In the genomic region with DNA sequence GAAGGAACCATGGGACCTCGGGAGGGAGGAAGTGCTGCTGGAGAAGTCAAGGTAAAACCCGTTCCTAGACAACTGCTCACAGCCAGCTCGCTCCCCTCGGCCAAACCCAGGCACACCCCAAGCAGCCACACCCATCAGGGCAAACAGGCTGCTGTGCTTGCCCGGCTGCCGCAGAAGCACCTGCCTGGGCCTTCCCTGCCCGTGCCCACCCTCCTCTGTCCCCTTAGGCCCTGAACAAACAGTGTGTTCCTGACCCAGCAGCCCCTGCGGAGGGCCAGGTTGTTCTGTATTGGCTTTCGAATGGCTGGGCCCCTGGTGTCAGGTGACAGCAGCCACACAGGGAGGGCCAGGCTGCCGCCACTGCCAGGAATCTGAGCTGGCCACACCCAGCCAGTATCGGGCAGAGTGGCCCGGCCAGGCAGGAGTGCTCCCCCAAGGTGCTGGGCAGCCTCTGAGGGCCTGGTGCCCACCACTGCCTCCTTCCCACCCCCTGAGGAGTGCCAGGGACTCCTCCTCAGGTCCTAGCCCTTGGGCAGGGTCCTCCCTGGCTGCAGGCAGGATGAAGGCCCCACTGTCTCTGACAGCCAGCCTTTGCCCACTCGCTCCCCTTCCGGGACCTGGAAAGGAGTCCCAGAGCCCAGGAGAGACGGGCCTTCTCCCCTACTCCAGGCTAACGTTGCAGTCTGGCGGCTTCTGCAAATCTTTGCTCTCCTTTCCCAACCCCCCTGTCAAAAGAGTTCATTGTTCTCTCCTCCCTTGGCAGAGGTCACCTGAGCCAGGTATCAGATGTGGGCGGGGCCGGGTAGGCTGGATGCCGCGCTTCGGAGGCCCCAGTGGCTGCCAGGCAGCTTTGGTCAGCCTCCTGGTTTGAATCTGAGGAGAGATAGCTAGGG, we compare ENCODE assay signal across 10 cellular contexts. TPM values are rescaled to one million over a fixed set of nuclear protein-coding genes. Genes with fewer than 3 reads are reported as not detected.
DNase-seq lines count a peak whose midpoint lies in the region; ATAC-seq, FAIRE-seq and TF ChIP-seq lines count a peak whose summit lies in the region.
"Had no signal": no experiment of that assay in that cellular context is flagged by ENCODE, and none has a peak within 500 bp of the region (broad histone marks: within the 10 kb centered on the region; RNA-seq: fewer than 3 reads in every experiment).

No MANE protein-coding gene starts in this region.

- no peaks in the 10 kb centered on the region for H3K36me3 Mint-ChIP-seq in activated CD8-positive, alpha-beta memory T cell treated with anti-CD3 and anti-CD28 coated beads, Interleukin-2, amount 10 ng/mL, durations not matched to agents 7 days and 5 days

- no peaks in the 10 kb centered on the region for H3K27me3 Mint-ChIP-seq in activated CD8-positive, alpha-beta memory T cell treated with anti-CD3 and anti-CD28 coated beads, Interleukin-2, amount 10 ng/mL, durations not matched to agents 7 days and 5 days
- H3K27me3 Mint-ChIP-seq: activated CD4-positive, alpha-beta T cell treated with anti-CD3 and anti-CD28 coated beads, Interleukin-2, amount 10 ng/mL, durations not matched to agents 7 days and 5 days had no signal

- H3K9me3 Mint-ChIP-seq in activated CD8-positive, alpha-beta memory T cell treated with anti-CD3 and anti-CD28 coated beads, Interleukin-2, amount 10 ng/mL, durations not matched to agents 7 days and 5 days (ENCODE audit: low read depth): no peaks in the 10 kb centered on the region
- H3K9me3 Mint-ChIP-seq: activated CD4-positive, alpha-beta T cell treated with anti-CD3 and anti-CD28 coated beads, Interleukin-2, amount 10 ng/mL, durations not matched to agents 7 days and 5 days had no signal

- FAIRE-seq in HTR-8/SVneo (lab: Jason Lieb, UNC): peak; percentile 78
- no peak for FAIRE-seq in GM12892 (lab: Jason Lieb, UNC)

- no peak for TF ChIP-seq POLR2A in GM12892 (IDR thresholded peaks at IDR 0.05; ENCODE audit: low read depth, low read length)

- no peak overlapping the region for H3K27ac Mint-ChIP-seq in activated CD8-positive, alpha-beta memory T cell treated with anti-CD3 and anti-CD28 coated beads, Interleukin-2, amount 10 ng/mL, durations not matched to agents 7 days and 5 days
- H3K27ac Mint-ChIP-seq: activated CD4-positive, alpha-beta T cell treated with anti-CD3 and anti-CD28 coated beads, Interleukin-2, amount 10 ng/mL, durations not matched to agents 7 days and 5 days had no signal

- no peak overlapping the region for H3K4me3 Mint-ChIP-seq in activated CD8-positive, alpha-beta memory T cell treated with anti-CD3 and anti-CD28 coated beads, Interleukin-2, amount 10 ng/mL, durations not matched to agents 7 days and 5 days
- H3K4me3 Mint-ChIP-seq: activated CD4-positive, alpha-beta T cell treated with anti-CD3 and anti-CD28 coated beads, Interleukin-2, amount 10 ng/mL, durations not matched to agents 7 days and 5 days had no signal

- CTCF ChIA-PET in activated CD8-positive, alpha-beta memory T cell treated with anti-CD3 and anti-CD28 coated beads, Interleukin-2, amount 10 ng/mL, durations not matched to agents 7 days and 5 days (lab: Charles Lee): no interaction called here

- ATAC-seq in left cardiac atrium: peak; percentile 65 to 69
- ATAC-seq in HG02642 (IDR thresholded peaks at IDR 0.05; ENCODE audit: poor library complexity, unreplicated experiment): no peak
- ATAC-seq in activated CD8-positive, alpha-beta memory T cell treated with anti-CD3 and anti-CD28 coated beads, Interleukin-2, amount 10 ng/mL, durations not matched to agents 7 days and 5 days: no peak

- H3K4me1 Mint-ChIP-seq in activated CD8-positive, alpha-beta memory T cell treated with anti-CD3 and anti-CD28 coated beads, Interleukin-2, amount 10 ng/mL, durations not matched to agents 7 days and 5 days: peaks cover 4% of the 10 kb centered on the region

- intact Hi-C loops in left cardiac atrium (cut with DNase I): no loop called here

- no peak for DNase-seq in HTR-8/SVneo (ENCODE audit: insufficient read length, low spot score)
- DNase-seq in NCI-H526 (lab: John Stamatoyannopoulos, UW): peak; percentile 96 to 97
- no peak for DNase-seq in left cardiac atrium
- DNase-seq in renal cortical epithelial cell (ENCODE audit: low read depth): peak; percentile 41
- no peak for DNase-seq in NCI-H1930 (lab: John Stamatoyannopoulos, UW)
- DNase-seq in activated CD8-positive, alpha-beta memory T cell treated with anti-CD3 and anti-CD28 coated beads, Interleukin-2, amount 10 ng/mL, durations not matched to agents 7 days and 5 days: no peak
- no peak for DNase-seq in GM12892 (ENCODE audit: insufficient read length)
- DNase-seq: activated CD4-positive, alpha-beta T cell treated with anti-CD3 and anti-CD28 coated beads, Interleukin-2, amount 10 ng/mL, durations not matched to agents 7 days and 5 days; stimulated activated CD4-positive, alpha-beta T cell treated with anti-CD3 and anti-CD28 coated beads, Interleukin-1b, Interleukin-23, amount 100 ng/mL, for 48 hours had no signal

RNA-seq across cellular contexts. Expression of gene LLGL2, which starts 24.0 kb away (rescaled TPM):
- total RNA-seq in left cardiac atrium (1 to 10 TPM; 6.8 to 8.7 TPM), renal cortical epithelial cell (52.5 and 68.9 TPM in 2 replicates)
- total RNA-seq in activated CD8-positive, alpha-beta memory T cell treated with anti-CD3 and anti-CD28 coated beads, Interleukin-2, amount 10 ng/mL, durations not matched to agents 7 days and 5 days: 10 to 100 TPM; 15.7 to 30.5 TPM
- 1.9 TPM for polyA plus RNA-seq in GM12892 (2012; ENCODE audit: missing spikeins)

RNA-seq across cellular contexts. Expression of gene TSEN54, which starts 33.2 kb away (rescaled TPM):
- total RNA-seq in left cardiac atrium (1 to 10 TPM; 9.0 to 9.5 TPM), renal cortical epithelial cell (11.1 and 14.5 TPM in 2 replicates)
- total RNA-seq in activated CD8-positive, alpha-beta memory T cell treated with anti-CD3 and anti-CD28 coated beads, Interleukin-2, amount 10 ng/mL, durations not matched to agents 7 days and 5 days: 10 to 100 TPM; 92.0 to 97.7 TPM
- polyA plus RNA-seq in GM12892 (2012; ENCODE audit: missing spikeins): 24.2 TPM

RNA-seq across cellular contexts. Expression of gene CASKIN2, which starts 34.2 kb away (rescaled TPM):
- 10 to 100 TPM; 37.7 to 60.2 TPM for total RNA-seq in left cardiac atrium
- 4.3 and 26.2 TPM in 2 replicates for total RNA-seq in renal cortical epithelial cell
- total RNA-seq in activated CD8-positive, alpha-beta memory T cell treated with anti-CD3 and anti-CD28 coated beads, Interleukin-2, amount 10 ng/mL, durations not matched to agents 7 days and 5 days: 1 to 10 TPM; 2.3 to 4.5 TPM
- 0.23 TPM for polyA plus RNA-seq in GM12892 (2012; ENCODE audit: missing spikeins)

RNA-seq across cellular contexts. Expression of gene MYO15B, which starts 38.1 kb away (rescaled TPM):
- total RNA-seq in left cardiac atrium (10 to 100 TPM; 61.5 to 88.4 TPM), renal cortical epithelial cell (1.0 and 3.8 TPM in 2 replicates)
- total RNA-seq in activated CD8-positive, alpha-beta memory T cell treated with anti-CD3 and anti-CD28 coated beads, Interleukin-2, amount 10 ng/mL, durations not matched to agents 7 days and 5 days: 10 to 100 TPM; 12.4 to 25.6 TPM
- 1.00 TPM for polyA plus RNA-seq in GM12892 (2012; ENCODE audit: missing spikeins)

Comparison
In these comparisons a context has a peak if more than half of its experiments do, and no peak if none do; other contexts are left out.
1. DNase-seq: peak in NCI-H526 (2 of 2) and renal cortical epithelial cell (single experiment); none in HTR-8/SVneo (single experiment), left cardiac atrium (single experiment), NCI-H1930 (0 of 2), activated CD8-positive, alpha-beta memory T cell treated with anti-CD3 and anti-CD28 coated beads, Interleukin-2, amount 10 ng/mL, durations not matched to agents 7 days and 5 days (single experiment) and GM12892 (single experiment).
2. ATAC-seq: peak in left cardiac atrium (2 of 2); none in HG02642 (single experiment) and activated CD8-positive, alpha-beta memory T cell treated with anti-CD3 and anti-CD28 coated beads, Interleukin-2, amount 10 ng/mL, durations not matched to agents 7 days and 5 days (single experiment).